In genomic region chr16:74695450-74696422, GRCh38 we compare ENCODE assay signal across 1 cellular context.
TF ChIP-seq lines count a peak whose summit lies in the region.

No MANE protein-coding gene starts in this region.

TF ChIP-seq in HepG2, 621 proteins besides CTCF, POLR2A, EP300 and RAD21 (continued from another document and continues in another):
- TF ChIP-seq ZBTB3 (CRISPR knock-in tag; IDR thresholded peaks at IDR 0.05; ENCODE audit: borderline replicate concordance, low read depth) (no peak), ATF4 (CRISPR knock-in tag; IDR thresholded peaks at IDR 0.05) (peak in 1 of 2 experiments; percentile 56; a peak in 1 of 4 replicates), ZSCAN30 (CRISPR knock-in tag; IDR thresholded peaks at IDR 0.05) (no peak), ATAD3A (CRISPR knock-in tag; IDR thresholded peaks at IDR 0.05) (no peak), ZNF841 (CRISPR knock-in tag; IDR thresholded peaks at IDR 0.05; ENCODE audit: borderline replicate concordance) (no peak), ARID5B (CRISPR knock-in tag; IDR thresholded peaks at IDR 0.05) (peak; percentile 57), HES4 (CRISPR knock-in tag; IDR thresholded peaks at IDR 0.05; ENCODE audit: borderline replicate concordance) (no peak), ZNF691 (CRISPR knock-in tag; IDR thresholded peaks at IDR 0.05; ENCODE audit: borderline replicate concordance, low read depth) (peak; percentile 75; the same call in 1 of the 2 replicates), NCOR1 (IDR thresholded peaks at IDR 0.05; ENCODE audit: borderline replicate concordance, low read length) (no peak), FOXK1 (CRISPR knock-in tag; IDR thresholded peaks at IDR 0.05; ENCODE audit: borderline replicate concordance, low read depth) (peak; percentile 88; the same call in 1 of the 2 replicates), THAP11 (CRISPR knock-in tag; IDR thresholded peaks at IDR 0.05) (peak; percentile 100), POLR2AphosphoS2 (IDR thresholded peaks at IDR 0.05; ENCODE audit: low read depth, low read length) (no peak), CREB3 (CRISPR knock-in tag; IDR thresholded peaks at IDR 0.05) (no peak), ZMYM4 (CRISPR knock-in tag; IDR thresholded peaks at IDR 0.05) (peak; percentile 78), KDM4B (CRISPR knock-in tag; IDR thresholded peaks at IDR 0.05) (no peak), FOXP1 (IDR thresholded peaks at IDR 0.05) (no peak), FOXP1 (CRISPR knock-in tag; IDR thresholded peaks at IDR 0.05) (no peak), RARA (CRISPR knock-in tag; IDR thresholded peaks at IDR 0.05) (no peak; the same call in 1 of the 2 replicates), ATF5 (CRISPR knock-in tag; IDR thresholded peaks at IDR 0.05; ENCODE audit: low read depth) (no peak), EZH2 (conservative IDR thresholded peaks at IDR 0.05; ENCODE audit: low read depth, low read length) (no peak), DBP (CRISPR knock-in tag; IDR thresholded peaks at IDR 0.05; ENCODE audit: not compliant biosample characterization) (no peak), HIC2 (CRISPR knock-in tag; IDR thresholded peaks at IDR 0.05; ENCODE audit: low read depth) (no peak; the same call in 1 of the 2 replicates), HOMEZ (CRISPR knock-in tag; IDR thresholded peaks at IDR 0.05; ENCODE audit: low read depth) (peak; percentile 92), ZNF501 (CRISPR knock-in tag; IDR thresholded peaks at IDR 0.05) (peak; percentile 54), ARID2 (CRISPR knock-in tag; IDR thresholded peaks at IDR 0.05; ENCODE audit: borderline replicate concordance) (no peak), TAF15 (IDR thresholded peaks at IDR 0.05; ENCODE audit: low read depth, low read length, poor library complexity, severe bottlenecking) (no peak), KLF11 (CRISPR knock-in tag; IDR thresholded peaks at IDR 0.05) (peak; percentile 49; the same call in 1 of the 2 replicates), ZNF20 (CRISPR knock-in tag; IDR thresholded peaks at IDR 0.05) (no peak), MYNN (CRISPR knock-in tag; IDR thresholded peaks at IDR 0.05; ENCODE audit: low read depth) (peak; percentile 64; the same call in 1 of the 2 replicates), ZNF281 (CRISPR knock-in tag; IDR thresholded peaks at IDR 0.05; ENCODE audit: borderline replicate concordance) (no peak), MTF2 (CRISPR knock-in tag; IDR thresholded peaks at IDR 0.05; ENCODE audit: borderline replicate concordance) (no peak), CBX5 (CRISPR knock-in tag; IDR thresholded peaks at IDR 0.05; ENCODE audit: borderline replicate concordance) (peak; percentile 81), MED8 (CRISPR knock-in tag; IDR thresholded peaks at IDR 0.05; ENCODE audit: insufficient replicate concordance) (no peak), ZNF747 (CRISPR knock-in tag; IDR thresholded peaks at IDR 0.05; ENCODE audit: borderline replicate concordance) (no peak), RXRB (CRISPR knock-in tag; IDR thresholded peaks at IDR 0.05; ENCODE audit: borderline replicate concordance) (peak; percentile 75), ELF4 (CRISPR knock-in tag; IDR thresholded peaks at IDR 0.05; ENCODE audit: borderline replicate concordance) (no peak; the same call in 1 of the 2 replicates), FIP1L1 (IDR thresholded peaks at IDR 0.05; ENCODE audit: borderline replicate concordance, insufficient read depth, low read depth, low read length) (no peak), ZNF354B (CRISPR knock-in tag; IDR thresholded peaks at IDR 0.05) (no peak), SMAD9 (CRISPR knock-in tag; IDR thresholded peaks at IDR 0.05) (no peak), ONECUT2 (CRISPR knock-in tag; IDR thresholded peaks at IDR 0.05) (no peak), ZNF713 (CRISPR knock-in tag; IDR thresholded peaks at IDR 0.05) (no peak), ZFY (CRISPR knock-in tag; IDR thresholded peaks at IDR 0.05) (peak; percentile 49; the same call in 1 of the 2 replicates), KDM3A (CRISPR knock-in tag; IDR thresholded peaks at IDR 0.05; ENCODE audit: low read depth) (no peak), CREM (IDR thresholded peaks at IDR 0.05) (peak; percentile 75; the same call in 1 of the 2 replicates), CREM (CRISPR knock-in tag; IDR thresholded peaks at IDR 0.05) (no peak), ZBTB46 (CRISPR knock-in tag; IDR thresholded peaks at IDR 0.05; ENCODE audit: borderline replicate concordance) (no peak), IRF2 (CRISPR knock-in tag; IDR thresholded peaks at IDR 0.05) (peak; percentile 96), ZNF704 (CRISPR knock-in tag; IDR thresholded peaks at IDR 0.05; ENCODE audit: borderline replicate concordance) (no peak), TCF7L2 (IDR thresholded peaks at IDR 0.05; ENCODE audit: low read depth, low read length) (no peak), BCL6 (CRISPR knock-in tag; IDR thresholded peaks at IDR 0.05) (peak; percentile 22; the same call in 1 of the 2 replicates), ZNF160 (CRISPR knock-in tag; IDR thresholded peaks at IDR 0.05) (no peak), CENPT (CRISPR knock-in tag; IDR thresholded peaks at IDR 0.05; ENCODE audit: low read depth) (no peak)
